ENCODE assay signal across 8 cellular contexts in genomic region chr6:31660224-31660997, GRCh38. TPM values are rescaled to one million over a fixed set of nuclear protein-coding genes. Genes with fewer than 3 reads are reported as not detected.
DNase-seq lines count a peak whose midpoint lies in the region; ATAC-seq, FAIRE-seq and TF ChIP-seq lines count a peak whose summit lies in the region.

Gene C6orf47, minus strand, starts transcription at chr6:31660778. Its CDS starts 831 bp downstream, at chr6:31659947.

- peaks cover 0 to 46% of the 10 kb centered on the region in 2 donors for H3K36me3 ChIP-seq in left lung

- peak within 1 kb of the TSS; percentile 95 for H3K27ac Mint-ChIP-seq in dendritic cell treated with granulocyte-macrophage colony-stimulating factor and Interleukin-4, amounts not matched to agents 40 ng/mL and 50 ng/mL, for 4 days

- H3K4me1 Mint-ChIP-seq in dendritic cell treated with granulocyte-macrophage colony-stimulating factor and Interleukin-4, amounts not matched to agents 40 ng/mL and 50 ng/mL, for 4 days (ENCODE audit: low read depth): peaks cover 84% of the 10 kb centered on the region

- H3K9me3 Mint-ChIP-seq in dendritic cell treated with granulocyte-macrophage colony-stimulating factor and Interleukin-4, amounts not matched to agents 40 ng/mL and 50 ng/mL, for 4 days: no peaks in the 10 kb centered on the region

- FAIRE-seq in GM12892 (lab: Jason Lieb, UNC): peak; percentile 80

- H3K27ac ChIP-seq in left lung: peak within 1 kb of the TSS; percentile 82 to 90

- peaks cover 28 to 77% of the 10 kb centered on the region in 2 donors for H3K4me1 ChIP-seq in left lung

- peak; percentile 84 for DNase-seq in GM12892 (ENCODE audit: insufficient read length)
- peak; percentile 63 to 94 for DNase-seq in NCI-H526 (lab: John Stamatoyannopoulos, UW)
- DNase-seq in activated CD4-positive, alpha-beta T cell treated with anti-CD3 and anti-CD28 coated beads, Interleukin-2, amount 50 U/mL, for 1 hour: peak; percentile 71
- peak; percentile 87 to 97 for DNase-seq in left lung
- DNase-seq in stimulated activated CD4-positive, alpha-beta T cell treated with anti-CD3 and anti-CD28 coated beads, Interleukin-2, amount 100 ng/mL, for 48 hours: peak; percentile 71

- H3K4me3 Mint-ChIP-seq in dendritic cell treated with granulocyte-macrophage colony-stimulating factor and Interleukin-4, amounts not matched to agents 40 ng/mL and 50 ng/mL, for 4 days: peak within 1 kb of the TSS; percentile 83

- ATAC-seq in HG03159 (IDR thresholded peaks at IDR 0.05; ENCODE audit: unreplicated experiment) (peak; percentile 38), left lung (peak; percentile 83), HG03565 (IDR thresholded peaks at IDR 0.05; ENCODE audit: unreplicated experiment) (no peak)

- H3K9me3 ChIP-seq in left lung: no peaks in the 10 kb centered on the region

- H3K27me3 Mint-ChIP-seq in dendritic cell treated with granulocyte-macrophage colony-stimulating factor and Interleukin-4, amounts not matched to agents 40 ng/mL and 50 ng/mL, for 4 days: no peaks in the 10 kb centered on the region

- TF ChIP-seq POLR2A in GM12892 (IDR thresholded peaks at IDR 0.05; ENCODE audit: low read depth, low read length): peak; percentile 88

- intact Hi-C loops in dendritic cell treated with granulocyte-macrophage colony-stimulating factor and Interleukin-4, amounts not matched to agents 40 ng/mL and 50 ng/mL, for 4 days (cut with micrococcal nuclease): loop anchor here (1.0 kb wide), 1 partner anchor 8 kb away; the partner anchor contains the start of gene BAG6
- intact Hi-C loops in left lung (cut with DNase I): no loop called here

- no peak for TF ChIP-seq CTCF in left lung (IDR thresholded peaks at IDR 0.05)

- peak within 1 kb of the TSS; percentile 73 to 92 for H3K4me3 ChIP-seq in left lung

- H3K27me3 ChIP-seq in left lung: no peaks in the 10 kb centered on the region

- peaks cover 87% of the 10 kb centered on the region for H3K36me3 Mint-ChIP-seq in dendritic cell treated with granulocyte-macrophage colony-stimulating factor and Interleukin-4, amounts not matched to agents 40 ng/mL and 50 ng/mL, for 4 days (ENCODE audit: low read depth)

RNA-seq across cellular contexts. Expression of gene C6orf47, which starts in this region (rescaled TPM):
- 10.5 TPM for polyA plus RNA-seq in GM12892 (2012; ENCODE audit: missing spikeins)
- total RNA-seq in left lung: 10 to 100 TPM; 21.9 to 23.8 TPM
